8 cellular contexts compared by ENCODE assay signal in genomic region chr12:131893605-131894312, GRCh38. TPM values are rescaled to one million over a fixed set of nuclear protein-coding genes. Genes with fewer than 3 reads are reported as not detected.
DNase-seq lines count a peak whose midpoint lies in the region; ATAC-seq and TF ChIP-seq lines count a peak whose summit lies in the region.

No MANE protein-coding gene starts in this region.

- no peaks in the 10 kb centered on the region for H4K20me1 ChIP-seq in HCT116 (ENCODE audit: insufficient read depth)
- H4K20me1 ChIP-seq in osteoblast (ENCODE audit: insufficient read depth, low read length), result peaks cover 17% of the 10 kb centered on the region

- H3K27ac ChIP-seq in HCT116 (ENCODE audit: low read depth, low read length) (no peak overlapping the region), osteoblast (ENCODE audit: low read depth, low read length) (no peak overlapping the region)

- CTCF ChIA-PET in BJ (lab: Yijun Ruan, JAX), result no interaction called here
- CTCF ChIA-PET in HCT116 (lab: Charles Lee), result no interaction called here

- intact Hi-C loops in HCT116 (cut with micrococcal nuclease), result loop anchor here (2.0 kb wide), 1 partner anchor 33 kb away; no protein-coding TSS in a partner anchor

- no peak for TF ChIP-seq RAD21 in HCT116 (IDR thresholded peaks at IDR 0.05; ENCODE audit: low read depth)

- peaks cover 2% of the 10 kb centered on the region; the same call in 1 of the 2 replicates for H3K27me3 ChIP-seq in BJ (ENCODE audit: control insufficient read depth, insufficient read depth, low read length)
- H3K27me3 ChIP-seq in HCT116 (ENCODE audit: insufficient read depth, low read length), result no peaks in the 10 kb centered on the region
- H3K27me3 ChIP-seq in osteoblast (ENCODE audit: insufficient read depth, low read length), result no peaks in the 10 kb centered on the region

- RAD21 ChIA-PET in HCT116 (lab: Charles Lee; ENCODE audit: low non-redundant PET in 1 of 2, low total read pairs in 2 of 2, uncharacterized antibody in 2 of 2, unreplicated experiment in 2 of 2), result no interaction called here

- H3K4me3 ChIP-seq in BJ (ENCODE audit: low read depth, low read length) (peak overlapping the region; percentile 21; the same call in 1 of the 2 replicates), HCT116 (replicated peaks in 1 of 2; ENCODE audit: low read depth in 1 of 2, low read length in 2 of 2) (no peak overlapping the region), choroid plexus epithelial cell (ENCODE audit: low read depth, low read length) (peak overlapping the region; percentile 32), osteoblast (ENCODE audit: insufficient read depth, low read length) (no peak overlapping the region)

- H3K9me2 ChIP-seq in HCT116 (ENCODE audit: insufficient read depth), result no peaks in the 10 kb centered on the region

- H3K36me3 ChIP-seq in BJ (ENCODE audit: control insufficient read depth, insufficient read depth, low read length), result peaks cover 10% of the 10 kb centered on the region
- peaks cover 0 to 2% of the 10 kb centered on the region in 2 experiments; a peak in 1 of 4 replicates for H3K36me3 ChIP-seq in HCT116 (ENCODE audit: control insufficient read depth in 1 of 2, insufficient read depth in 2 of 2, low read length in 2 of 2)
- peaks cover 4% of the 10 kb centered on the region for H3K36me3 ChIP-seq in osteoblast (ENCODE audit: insufficient read depth, low read length)

- no peak overlapping the region for H3K9ac ChIP-seq in HCT116 (ENCODE audit: low read length)

- H3K79me2 ChIP-seq in HCT116 (ENCODE audit: insufficient read depth, low read length) (no peaks in the 10 kb centered on the region), osteoblast (ENCODE audit: insufficient read depth, low read length) (peaks cover 24% of the 10 kb centered on the region)

- TF ChIP-seq POLR2A in HCT116 (IDR thresholded peaks at IDR 0.05; ENCODE audit: borderline replicate concordance, extremely low read depth, insufficient read depth, insufficient read length), result no peak

- BruUV-seq in HCT116 (replicated peaks; lab: Mats Ljungman, UMichigan), result no TSS peak

- TF ChIP-seq CTCF in BJ (IDR thresholded peaks at IDR 0.05; ENCODE audit: insufficient read depth, low read depth, low read length) (no peak), HCT116 (IDR thresholded peaks at IDR 0.05 in 2 of 3, conservative IDR thresholded peaks at IDR 0.05 in 1 of 3; ENCODE audit: borderline replicate concordance in 1 of 3, insufficient read depth in 1 of 3, low read depth in 2 of 3, low read length in 2 of 3) (no peak), choroid plexus epithelial cell (conservative IDR thresholded peaks at IDR 0.05; ENCODE audit: low read depth, low read length) (no peak), osteoblast (IDR thresholded peaks at IDR 0.05; ENCODE audit: extremely low read depth, low read depth, low read length) (no peak)

- H3K9me3 ChIP-seq in HCT116 (ENCODE audit: control insufficient read depth in 1 of 2, insufficient read depth in 1 of 2, low read depth in 1 of 2, low read length in 2 of 2), result no peaks in the 10 kb centered on the region
- H3K9me3 ChIP-seq in osteoblast (ENCODE audit: low read depth, low read length), result no peaks in the 10 kb centered on the region

- peak overlapping the region; percentile 18; the same call in 1 of the 2 replicates for H3K4me2 ChIP-seq in HCT116 (ENCODE audit: low read length)
- no peak overlapping the region for H3K4me2 ChIP-seq in osteoblast (ENCODE audit: insufficient read depth, low read length)

- no peak overlapping the region for H2AFZ ChIP-seq in HCT116 (ENCODE audit: low read depth, low read length, poor library complexity, severe bottlenecking)
- no peak overlapping the region for H2AFZ ChIP-seq in osteoblast (ENCODE audit: low read length)

- POLR2A ChIA-PET in BJ (lab: Charles Lee) (no interaction called here), HCT116 (lab: Charles Lee) (no interaction called here)

- H3K4me1 ChIP-seq in HCT116 (ENCODE audit: control insufficient read depth in 1 of 2, insufficient read depth in 2 of 2, low read length in 2 of 2) (peaks cover 15 to 23% of the 10 kb centered on the region in 2 experiments), osteoblast (ENCODE audit: insufficient read depth, low read length) (peaks cover 10% of the 10 kb centered on the region)

- ATAC-seq in HCT116, result no peak; the same call in 1 of the 2 replicates

- DNase-seq in BJ (ENCODE audit: low read depth) (no peak), HCT116 (ENCODE audit: low read depth, low spot score) (no peak), choroid plexus epithelial cell (ENCODE audit: low read depth) (no peak), osteoblast (ENCODE audit: insufficient read length, low spot score, missing footprints) (peak; percentile 73), UCSD-AML1 (lab: John Stamatoyannopoulos, UW; ENCODE audit: unreplicated experiment) (no peak), NCI-H1105 treated with DMSO at 0.1 percent for 48 hours (lab: John Stamatoyannopoulos, UW) (no peak), NCI-H526 (lab: John Stamatoyannopoulos, UW) (no peak)
- DNase-seq in stimulated activated CD4-positive, alpha-beta T cell treated with anti-CD3 and anti-CD28 coated beads, Interleukin-4, amount 100 ng/mL, for 1 hour, result no peak

TF ChIP-seq in HCT116, 20 proteins besides CTCF, POLR2A, EP300 and RAD21 (continues in another document):
- TF ChIP-seq SIN3A (IDR thresholded peaks at IDR 0.05; ENCODE audit: low read depth) (no peak), SP1 (IDR thresholded peaks at IDR 0.05; ENCODE audit: low read depth) (no peak), EZH2 (IDR thresholded peaks at IDR 0.05) (no peak), POLR2AphosphoS5 (IDR thresholded peaks at IDR 0.05; ENCODE audit: low read depth, low read length) (no peak), EZH2phosphoT487 (IDR thresholded peaks at IDR 0.05; ENCODE audit: borderline replicate concordance) (no peak), MAX (IDR thresholded peaks at IDR 0.05) (no peak), CBX3 (IDR thresholded peaks at IDR 0.05; ENCODE audit: low read depth) (no peak), ZNF274 (IDR thresholded peaks at IDR 0.05; ENCODE audit: low read depth, low read length) (no peak), JUND (IDR thresholded peaks at IDR 0.05) (no peak), REST (IDR thresholded peaks at IDR 0.05; ENCODE audit: low read depth) (no peak), ATF3 (IDR thresholded peaks at IDR 0.05) (no peak), YY1 (IDR thresholded peaks at IDR 0.05; ENCODE audit: extremely low read depth, insufficient replicate concordance, low read depth, low read length) (no peak), TCF7L2 (IDR thresholded peaks at IDR 0.05; ENCODE audit: borderline replicate concordance, extremely low read depth, insufficient read depth, insufficient read length) (no peak), SRF (IDR thresholded peaks at IDR 0.05; ENCODE audit: low read depth) (no peak), ELF1 (IDR thresholded peaks at IDR 0.05; ENCODE audit: borderline replicate concordance, low read depth) (no peak)

RNA-seq across cellular contexts. Expression of gene ULK1, which starts 0.7 kb away (rescaled TPM):
- 7.8 and 13.7 TPM in 2 replicates for polyA plus RNA-seq in BJ (2011; rRNA removed)
- 7.5 and 8.9 TPM in 2 replicates for polyA minus RNA-seq in BJ (2011; rRNA and poly(A)+ RNA removed)
- total RNA-seq in HCT116 (2021; ENCODE audit: unreplicated experiment), result 34.2 TPM
- 17.4 and 24.4 TPM in 2 replicates for polyA plus RNA-seq in HCT116 (2012)
- 13.3 and 14.1 TPM in 2 replicates for total RNA-seq in osteoblast

RNA-seq across cellular contexts. Expression of gene PUS1, which starts 35.3 kb away (rescaled TPM):
- 15.7 and 21.2 TPM in 2 replicates for polyA plus RNA-seq in BJ (2011; rRNA removed)
- polyA minus RNA-seq in BJ (2011; rRNA and poly(A)+ RNA removed), result 12.7 and 15.6 TPM in 2 replicates
- total RNA-seq in HCT116 (2021; ENCODE audit: unreplicated experiment), result 77.3 TPM
- 46.8 and 49.7 TPM in 2 replicates for polyA plus RNA-seq in HCT116 (2012)
- 6.5 and 7.6 TPM in 2 replicates for total RNA-seq in osteoblast

RNA-seq across cellular contexts. Expression of gene EP400, which starts 56.0 kb away (rescaled TPM):
- 2.5 and 3.2 TPM in 2 replicates for polyA plus RNA-seq in BJ (2011; rRNA removed)
- 7.0 and 11.4 TPM in 2 replicates for polyA minus RNA-seq in BJ (2011; rRNA and poly(A)+ RNA removed)
- total RNA-seq in HCT116 (2021; ENCODE audit: unreplicated experiment) (54.5 TPM), osteoblast (14.4 and 14.5 TPM in 2 replicates)
- polyA plus RNA-seq in HCT116 (2012), result 27.2 and 28.2 TPM in 2 replicates

Comparison
In these comparisons a context has a peak if more than half of its experiments do, and no peak if none do; other contexts are left out.
1. H3K4me3 ChIP-seq: peak in BJ (single experiment) and choroid plexus epithelial cell (single experiment); none in HCT116 (0 of 2) and osteoblast (single experiment).